1 cellular context compared by ENCODE assay signal in genomic region chr5:161535762-161536161, GRCh38.
TF ChIP-seq lines count a peak whose summit lies in the region.

No MANE protein-coding gene starts in this region.

TF ChIP-seq in SK-N-SH treated with all-trans-retinoic acid at 6 μM for 48 hours, 23 proteins besides CTCF, POLR2A, EP300 and RAD21 (continued from another document):
- TF ChIP-seq, protein P1, sequence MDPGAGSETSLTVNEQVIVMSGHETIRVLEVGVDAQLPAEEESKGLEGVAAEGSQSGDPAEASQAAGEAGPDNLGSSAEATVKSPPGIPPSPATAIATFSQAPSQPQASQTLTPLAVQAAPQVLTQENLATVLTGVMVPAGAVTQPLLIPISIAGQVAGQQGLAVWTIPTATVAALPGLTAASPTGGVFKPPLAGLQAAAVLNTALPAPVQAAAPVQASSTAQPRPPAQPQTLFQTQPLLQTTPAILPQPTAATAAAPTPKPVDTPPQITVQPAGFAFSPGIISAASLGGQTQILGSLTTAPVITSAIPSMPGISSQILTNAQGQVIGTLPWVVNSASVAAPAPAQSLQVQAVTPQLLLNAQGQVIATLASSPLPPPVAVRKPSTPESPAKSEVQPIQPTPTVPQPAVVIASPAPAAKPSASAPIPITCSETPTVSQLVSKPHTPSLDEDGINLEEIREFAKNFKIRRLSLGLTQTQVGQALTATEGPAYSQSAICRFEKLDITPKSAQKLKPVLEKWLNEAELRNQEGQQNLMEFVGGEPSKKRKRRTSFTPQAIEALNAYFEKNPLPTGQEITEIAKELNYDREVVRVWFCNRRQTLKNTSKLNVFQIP (CRISPR knock-in tag; IDR thresholded peaks at IDR 0.05; ENCODE audit: borderline replicate concordance, low read depth) = no peak
- TF ChIP-seq ESRRG (CRISPR knock-in tag; IDR thresholded peaks at IDR 0.05) = no peak
- TF ChIP-seq TCF4 (CRISPR knock-in tag; IDR thresholded peaks at IDR 0.05; ENCODE audit: borderline replicate concordance) = no peak
- TF ChIP-seq ZFP3 (CRISPR knock-in tag; IDR thresholded peaks at IDR 0.05) = no peak
- no peak for TF ChIP-seq ARNTL (CRISPR knock-in tag; IDR thresholded peaks at IDR 0.05; ENCODE audit: borderline replicate concordance, low read depth)
TF ChIP-seq in SK-N-SH treated with all-trans-retinoic acid at 6 μM for 48 hours: peak in this region for 0.
